Comparison of ENCODE assay signal across 21 cellular contexts in the genomic region with DNA sequence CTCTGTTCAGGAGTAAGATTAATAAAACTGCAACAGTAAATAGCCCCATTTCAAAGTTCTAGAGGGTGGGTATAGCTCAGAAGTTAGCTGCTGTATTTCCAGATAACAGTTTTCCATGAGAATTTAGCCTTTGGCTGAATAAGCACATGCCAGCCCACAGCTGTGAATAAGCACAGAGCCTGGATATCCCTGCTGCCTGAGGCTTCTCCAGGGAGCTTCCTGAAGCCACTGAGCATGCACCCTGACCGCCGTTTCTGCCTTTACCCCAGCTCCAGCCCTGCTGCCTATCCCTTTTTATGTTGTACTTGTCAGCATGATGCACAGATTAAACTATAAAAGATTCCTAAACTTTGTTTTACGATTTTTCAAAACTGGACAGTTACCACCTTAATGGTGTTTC.
A peak's percentile ranks its signal among the peaks of the same experiment; 100 is the strongest.
DNase-seq lines count a peak whose midpoint lies in the region; ATAC-seq, FAIRE-seq and TF ChIP-seq lines count a peak whose summit lies in the region.
"Had no signal": no experiment of that assay in that cellular context is flagged by ENCODE, and none has a peak within 500 bp of the region (broad histone marks: within the 10 kb centered on the region; RNA-seq: fewer than 3 reads in every experiment).

No MANE protein-coding gene starts in this region.

- H3K9me3 ChIP-seq in K562 (replicated peaks; ENCODE audit: control insufficient read depth, insufficient read depth, low read depth, low read length) (no peaks in the 10 kb centered on the region), stomach (no peaks in the 10 kb centered on the region)
- H3K9me3 ChIP-seq: mucosa of descending colon, prostate gland, testis had no signal

- intact Hi-C loops in K562 (cut with micrococcal nuclease), result no loop called here
- intact Hi-C loops in stomach (cut with DNase I; ENCODE audit: low total_unique reads), result no loop called here

- CTCF ChIA-PET in K562 (lab: Yijun Ruan, JAX; ENCODE audit: low intra/inter-chr PET ratio), result interaction anchor here (0.5 kb wide), 1 partner anchor 195 kb away, joined by 4 read pairs; no protein-coding TSS in a partner anchor

- H3K9ac ChIP-seq in KMS-11 (no peak overlapping the region), K562 (ENCODE audit: insufficient read depth in 1 of 2, low read depth in 2 of 2, low read length in 2 of 2) (peak overlapping the region in 1 of 2 experiments; percentile 1; a peak in 1 of 4 replicates)

- in situ Hi-C loops in K562 (cut with MboI), result no loop called here

- 6% methylated on average over 3 of the region's 3 CpGs for WGBS in K562 (ENCODE audit: insufficient coverage, low coverage, missing lambda C conversion rate)
- 77 to 89% (median 80%) methylated on average over 3 of the region's 3 CpGs for WGBS in stomach, 5 donors

- H3K36me3 ChIP-seq in KMS-11 (ENCODE audit: insufficient read depth) (peaks cover 6% of the 10 kb centered on the region; the same call in 1 of the 2 replicates), K562 (ENCODE audit: control insufficient read depth, insufficient read depth, low read length) (no peaks in the 10 kb centered on the region), stomach (peaks cover 8 to 76% (median 70%) of the 10 kb centered on the region in 4 donors)

- H3K79me2 ChIP-seq in KMS-11 (ENCODE audit: insufficient read depth, low read depth) (no peaks in the 10 kb centered on the region), K562 (ENCODE audit: control insufficient read depth, insufficient read depth, low read length) (no peaks in the 10 kb centered on the region)

- peak; percentile 20 for ATAC-seq in GM18498 (IDR thresholded peaks at IDR 0.05; ENCODE audit: unreplicated experiment)
- peak; percentile 50 for ATAC-seq in K562
- ATAC-seq: mucosa of descending colon had no signal

- POLR2A ChIA-PET in K562 (lab: Yijun Ruan, JAX), result interaction anchor here (0.8 to 1.5 kb wide), 4 partner anchors 9 to 21 kb away, joined by 3 to 11 read pairs (median 3); no protein-coding TSS in a partner anchor

- no TSS peak for BruUV-seq in K562 (replicated peaks; lab: Mats Ljungman, UMichigan)

- H2AFZ ChIP-seq in KMS-11 (ENCODE audit: low read depth), result no peak overlapping the region
- H2AFZ ChIP-seq in K562 (ENCODE audit: low read depth, low read length), result peak overlapping the region; percentile 16; the same call in 1 of the 2 replicates

- TF ChIP-seq EP300 in K562 (IDR thresholded peaks at IDR 0.05; ENCODE audit: low read length) (no peak), stomach (IDR thresholded peaks at IDR 0.05) (no peak)

- DNase-seq in K562 (ENCODE audit: extremely low read depth in 1 of 4, low spot score in 3 of 4) (peak in 1 of 4 experiments; percentile 6), myocyte (ENCODE audit: low read depth) (peak; percentile 33), frontal cortex (ENCODE audit: low spot score in 2 of 2) (no peak), stomach (no peak)
- no peak for DNase-seq in stimulated activated CD4-positive, alpha-beta T cell treated with anti-CD3 and anti-CD28 coated beads, Interleukin-1b, Interleukin-23, amount 100 ng/mL, for 48 hours
- no peak for DNase-seq in effector CD4-positive, alpha-beta T cell
- DNase-seq: activated B cell treated with CpG ODN at 0.5 μM for 24 hours; activated CD4-positive, alpha-beta memory T cell treated with anti-CD3 and anti-CD28 coated beads for 36 hours; amniotic stem cell; hippocampal formation; mucosa of descending colon; NCI-H1092 treated with DMSO at 0.1 percent for 48 hours; NCI-H2029; NCI-H446 treated with DMSO at 0.1 percent for 48 hours; testis had no signal

- peaks cover 22% of the 10 kb centered on the region for H3K4me1 ChIP-seq in KMS-11 (ENCODE audit: low read depth, poor library complexity, severe bottlenecking)
- peaks cover 0 to 15% of the 10 kb centered on the region in 2 experiments; a peak in 3 of 5 replicates for H3K4me1 ChIP-seq in K562 (replicated peaks in 1 of 2; ENCODE audit: control insufficient read depth in 2 of 2, insufficient read depth in 2 of 2, low read length in 2 of 2)
- H3K4me1 ChIP-seq in stomach, result no peaks in the 10 kb centered on the region
- H3K4me1 ChIP-seq: prostate gland, testis had no signal

- H3K9me1 ChIP-seq in K562 (ENCODE audit: control insufficient read depth, insufficient read depth, low read length), result no peaks in the 10 kb centered on the region

- no peak for FAIRE-seq in K562 (lab: Jason Lieb, UNC)
- no peak for FAIRE-seq in frontal cortex (lab: Jason Lieb, UNC)
- FAIRE-seq: GM18507 had no signal

- no peak for TF ChIP-seq CTCF in KMS-11 (conservative IDR thresholded peaks at IDR 0.05; ENCODE audit: low read depth, low read length)
- no peak for TF ChIP-seq CTCF in K562 (IDR thresholded peaks at IDR 0.05 in 2 of 3, conservative IDR thresholded peaks at IDR 0.05 in 1 of 3; ENCODE audit: insufficient read depth in 2 of 3, low read depth in 1 of 3, low read length in 3 of 3)
- no peak for TF ChIP-seq CTCF in stomach (IDR thresholded peaks at IDR 0.05)

- TF ChIP-seq POLR2A in K562 (conservative IDR thresholded peaks at IDR 0.05) (no peak), stomach (IDR thresholded peaks at IDR 0.05) (no peak)

- peak overlapping the region; percentile 27; the same call in 1 of the 2 replicates for H3K4me2 ChIP-seq in KMS-11
- no peak overlapping the region for H3K4me2 ChIP-seq in K562 (ENCODE audit: insufficient read depth, low read length)

- H3K27ac ChIP-seq in KMS-11 (no peak overlapping the region), K562 (ENCODE audit: extremely low read depth, low read depth, low read length) (no peak overlapping the region), stomach (no peak overlapping the region)
- H3K27ac ChIP-seq: C4-2B, prostate gland, SK-N-MC, testis had no signal

- no peaks in the 10 kb centered on the region for H4K20me1 ChIP-seq in KMS-11 (ENCODE audit: insufficient read depth)
- H4K20me1 ChIP-seq in K562 (replicated peaks; ENCODE audit: control insufficient read depth, insufficient read depth, low read length), result 0 out of 2 replicates have a peak, but pooled peaks cover 2% of the 10 kb centered on the region

- H3K4me3 ChIP-seq in KMS-11 (IDR thresholded peaks at IDR 0.05; ENCODE audit: insufficient read depth, low read depth, low read length), result no peak overlapping the region
- no peak overlapping the region for H3K4me3 ChIP-seq in K562
- no peak overlapping the region for H3K4me3 ChIP-seq in stomach
- H3K4me3 ChIP-seq: mucosa of descending colon, prostate gland, SK-N-MC, testis had no signal

- H3K27me3 ChIP-seq in KMS-11 (ENCODE audit: insufficient read depth, low read depth) (no peaks in the 10 kb centered on the region), K562 (ENCODE audit: control insufficient read depth in 2 of 2, insufficient read depth in 2 of 2, low read length in 2 of 2) (peaks cover 0 to 5% of the 10 kb centered on the region in 2 experiments; a peak in 1 of 5 replicates), stomach (no peaks in the 10 kb centered on the region)
- H3K27me3 ChIP-seq: testis had no signal

- no peak for TF ChIP-seq RAD21 in K562 (CRISPR knock-in tag; conservative IDR thresholded peaks at IDR 0.05 in 1 of 2, IDR thresholded peaks at IDR 0.05 in 1 of 2)

TF ChIP-seq in K562, 482 proteins besides CTCF, POLR2A, EP300 and RAD21 (continues in another document):
- TF ChIP-seq SNRNP70 (optimal IDR thresholded peaks at IDR 0.05; ENCODE audit: low read depth, low read length) (no peak), ZNF707 (CRISPR knock-in tag; conservative IDR thresholded peaks at IDR 0.05) (no peak), HNRNPLL (IDR thresholded peaks at IDR 0.05; ENCODE audit: low read depth, low read length, poor library complexity, severe bottlenecking) (no peak), CBFA2T2 (conservative IDR thresholded peaks at IDR 0.05) (no peak), KLF16 (IDR thresholded peaks at IDR 0.05) (no peak), KLF1 (tag; IDR thresholded peaks at IDR 0.05) (no peak)
- TF ChIP-seq, protein P1, sequence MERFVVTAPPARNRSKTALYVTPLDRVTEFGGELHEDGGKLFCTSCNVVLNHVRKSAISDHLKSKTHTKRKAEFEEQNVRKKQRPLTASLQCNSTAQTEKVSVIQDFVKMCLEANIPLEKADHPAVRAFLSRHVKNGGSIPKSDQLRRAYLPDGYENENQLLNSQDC (CRISPR knock-in tag; IDR thresholded peaks at IDR 0.05), result no peak
- TF ChIP-seq, protein P2, sequence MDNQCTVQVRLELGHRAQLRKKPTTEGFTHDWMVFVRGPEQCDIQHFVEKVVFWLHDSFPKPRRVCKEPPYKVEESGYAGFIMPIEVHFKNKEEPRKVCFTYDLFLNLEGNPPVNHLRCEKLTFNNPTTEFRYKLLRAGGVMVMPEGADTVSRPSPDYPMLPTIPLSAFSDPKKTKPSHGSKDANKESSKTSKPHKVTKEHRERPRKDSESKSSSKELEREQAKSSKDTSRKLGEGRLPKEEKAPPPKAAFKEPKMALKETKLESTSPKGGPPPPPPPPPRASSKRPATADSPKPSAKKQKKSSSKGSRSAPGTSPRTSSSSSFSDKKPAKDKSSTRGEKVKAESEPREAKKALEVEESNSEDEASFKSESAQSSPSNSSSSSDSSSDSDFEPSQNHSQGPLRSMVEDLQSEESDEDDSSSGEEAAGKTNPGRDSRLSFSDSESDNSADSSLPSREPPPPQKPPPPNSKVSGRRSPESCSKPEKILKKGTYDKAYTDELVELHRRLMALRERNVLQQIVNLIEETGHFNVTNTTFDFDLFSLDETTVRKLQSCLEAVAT (IDR thresholded peaks at IDR 0.05), result no peak
